Comparison of ENCODE assay signal across 12 cellular contexts in genomic region chr7:837001-837400, GRCh38. TPM values are rescaled to one million over a fixed set of nuclear protein-coding genes. Genes with fewer than 3 reads are reported as not detected.
DNase-seq lines count a peak whose midpoint lies in the region; ATAC-seq and TF ChIP-seq lines count a peak whose summit lies in the region.
"Had no signal": no experiment of that assay in that cellular context is flagged by ENCODE, and none has a peak within 500 bp of the region (broad histone marks: within the 10 kb centered on the region; RNA-seq: fewer than 3 reads in every experiment).

No MANE protein-coding gene starts in this region.

- H3K79me1 ChIP-seq in trophoblast cell (ENCODE audit: low read length): peaks cover 2% of the 10 kb centered on the region

- H3K4me1 Mint-ChIP-seq in CD4-positive, CD25-positive, alpha-beta regulatory T cell: peaks cover 10 to 42% (median 23%) of the 10 kb centered on the region in 4 donors

- H3K36me3 Mint-ChIP-seq in CD4-positive, CD25-positive, alpha-beta regulatory T cell: peaks cover 31% of the 10 kb centered on the region

- H3K4ac ChIP-seq in trophoblast cell (ENCODE audit: low read depth, low read length): peak overlapping the region; percentile 3

- TF ChIP-seq CTCF in gastroesophageal sphincter (IDR thresholded peaks at IDR 0.05): no peak

- H2AFZ ChIP-seq in trophoblast cell (ENCODE audit: insufficient read depth, low read length, poor library complexity): no peak overlapping the region

- H3K9me3 Mint-ChIP-seq in CD4-positive, CD25-positive, alpha-beta regulatory T cell: peaks cover 0 to 2% (median 0%) of the 10 kb centered on the region in 7 donors
- H3K9me3 Mint-ChIP-seq: nephron progenitor cell had no signal

- H3K9me3 ChIP-seq in CD4-positive, CD25-positive, alpha-beta regulatory T cell (ENCODE audit: control insufficient read depth in 2 of 2, low read length in 2 of 2): no peaks in the 10 kb centered on the region
- H3K9me3 ChIP-seq in adipocyte (ENCODE audit: control insufficient read depth, low read length) (no peaks in the 10 kb centered on the region), gastroesophageal sphincter (no peaks in the 10 kb centered on the region), trophoblast cell (ENCODE audit: insufficient read depth, low read depth, low read length) (peaks cover 2% of the 10 kb centered on the region)

- H3K27ac Mint-ChIP-seq in CD4-positive, CD25-positive, alpha-beta regulatory T cell: peak overlapping the region in 2 of 3 donors; percentile 26 to 65

- peak overlapping the region; percentile 13 for H3K18ac ChIP-seq in trophoblast cell (ENCODE audit: low read length)

- H3K9ac ChIP-seq in adipocyte (ENCODE audit: low read length) (peak overlapping the region; percentile 69), trophoblast cell (ENCODE audit: low read length) (peak overlapping the region; percentile 30)

- H3K4me1 ChIP-seq in CD4-positive, CD25-positive, alpha-beta regulatory T cell (ENCODE audit: control insufficient read depth, insufficient read depth, low read length, poor library complexity, severe bottlenecking): peaks cover 14% of the 10 kb centered on the region
- peaks cover 28% of the 10 kb centered on the region for H3K4me1 ChIP-seq in adipocyte (ENCODE audit: control insufficient read depth, insufficient read depth, low read length)
- H3K4me1 ChIP-seq in gastroesophageal sphincter: peaks cover 3 to 94% (median 43%) of the 10 kb centered on the region in 3 donors
- peaks cover 13 to 17% of the 10 kb centered on the region in 2 experiments for H3K4me1 ChIP-seq in trophoblast cell (ENCODE audit: control insufficient read depth in 1 of 2, insufficient read depth in 2 of 2, low read length in 2 of 2)

- ATAC-seq in CD4-positive, CD25-positive, alpha-beta regulatory T cell (ENCODE audit: low read depth in 2 of 2): no peak
- peak; percentile 19 for ATAC-seq in gastroesophageal sphincter
- no peak for ATAC-seq in HG03045 (IDR thresholded peaks at IDR 0.05; ENCODE audit: unreplicated experiment)
- ATAC-seq: activated CD4-positive, CD25-positive, alpha-beta regulatory T cell treated with anti-CD3 and anti-CD28 coated beads, Interleukin-2, amount 50 U/mL, for 24 hours had no signal

- H3K14ac ChIP-seq in trophoblast cell (ENCODE audit: low read length): no peak overlapping the region

- H2BK12ac ChIP-seq in trophoblast cell (ENCODE audit: low read length): no peak overlapping the region

- 27 to 80% methylated on average over 3 to 4 of the region's 19 CpGs for WGBS in gastroesophageal sphincter (ENCODE audit: low coverage in 1 of 2), 2 donors
- WGBS in trophoblast cell (ENCODE audit: extremely low coverage, insufficient coverage, insufficient read length): no CpG with 5 or more reads among the region's 19 CpGs

- H3K4me3 ChIP-seq in CD4-positive, CD25-positive, alpha-beta regulatory T cell (ENCODE audit: low read depth, low read length): no peak overlapping the region
- H3K4me3 ChIP-seq in adipocyte (ENCODE audit: low read length): no peak overlapping the region
- H3K4me3 ChIP-seq in gastroesophageal sphincter: no peak overlapping the region
- peak overlapping the region; percentile 12 for H3K4me3 ChIP-seq in trophoblast cell (ENCODE audit: low read depth, low read length)

- H3K79me2 ChIP-seq in trophoblast cell (ENCODE audit: control insufficient read depth, insufficient read depth, low read length, poor library complexity): peaks cover 3% of the 10 kb centered on the region

- H3K27ac ChIP-seq in CD4-positive, CD25-positive, alpha-beta regulatory T cell (ENCODE audit: insufficient read depth, low read length, poor library complexity, severe bottlenecking): no peak overlapping the region
- H3K27ac ChIP-seq in gastroesophageal sphincter: peak overlapping the region; percentile 45 to 92 (median 90)
- no peak overlapping the region for H3K27ac ChIP-seq in trophoblast cell (ENCODE audit: low read depth, low read length)

- no peak for TF ChIP-seq POLR2A in gastroesophageal sphincter (IDR thresholded peaks at IDR 0.05)

- H3K23ac ChIP-seq in trophoblast cell (ENCODE audit: low read length): no peak overlapping the region

- H3K4me2 ChIP-seq in trophoblast cell (ENCODE audit: low read length): no peak overlapping the region

- no peak for TF ChIP-seq EP300 in gastroesophageal sphincter (IDR thresholded peaks at IDR 0.05)

- H3K27me3 ChIP-seq in CD4-positive, CD25-positive, alpha-beta regulatory T cell (ENCODE audit: control insufficient read depth, insufficient read depth, low read length): no peaks in the 10 kb centered on the region
- H3K27me3 ChIP-seq in adipocyte (replicated peaks; ENCODE audit: control insufficient read depth, insufficient read depth, low read length) (no peaks in the 10 kb centered on the region), gastroesophageal sphincter (no peaks in the 10 kb centered on the region), trophoblast cell (ENCODE audit: insufficient read depth, low read length) (no peaks in the 10 kb centered on the region)

- H2AK5ac ChIP-seq in trophoblast cell (ENCODE audit: low read length): no peak overlapping the region

- no peak overlapping the region for H4K8ac ChIP-seq in trophoblast cell (ENCODE audit: low read depth, low read length)

- H3K4me3 Mint-ChIP-seq in CD4-positive, CD25-positive, alpha-beta regulatory T cell: no peak overlapping the region
- H3K4me3 Mint-ChIP-seq: nephron progenitor cell had no signal

- no peak for DNase-seq in CD4-positive, CD25-positive, alpha-beta regulatory T cell
- DNase-seq in adipocyte (ENCODE audit: low read depth): no peak
- no peak for DNase-seq in trophoblast cell
- DNase-seq in foreskin melanocyte: no peak
- no peak for DNase-seq in GM19238 (ENCODE audit: insufficient read length, low spot score)
- DNase-seq in dermis blood vessel endothelial cell: no peak
- DNase-seq: effector CD4-positive, alpha-beta T cell; kidney glomerular epithelial cell; nephron progenitor cell had no signal

- H4K12ac ChIP-seq in trophoblast cell (ENCODE audit: low read depth, low read length): no peak overlapping the region

- no peak overlapping the region for H4K91ac ChIP-seq in trophoblast cell (ENCODE audit: low read depth, low read length)

- no peak overlapping the region for H2BK5ac ChIP-seq in trophoblast cell (ENCODE audit: low read depth, low read length, poor library complexity)

- no peak overlapping the region for H2BK120ac ChIP-seq in trophoblast cell (ENCODE audit: insufficient read depth, low read length, poor library complexity)

- H3K27me3 Mint-ChIP-seq in CD4-positive, CD25-positive, alpha-beta regulatory T cell: no peaks in the 10 kb centered on the region

- H3K36me3 ChIP-seq in CD4-positive, CD25-positive, alpha-beta regulatory T cell (ENCODE audit: control insufficient read depth, insufficient read depth, low read length): peaks cover 37% of the 10 kb centered on the region
- H3K36me3 ChIP-seq in adipocyte (ENCODE audit: control insufficient read depth, insufficient read depth, low read length, severe bottlenecking): peaks cover 24% of the 10 kb centered on the region
- H3K36me3 ChIP-seq in gastroesophageal sphincter: peaks cover 0 to 28% of the 10 kb centered on the region in 2 donors
- H3K36me3 ChIP-seq in trophoblast cell (ENCODE audit: control insufficient read depth in 1 of 2, insufficient read depth in 2 of 2, low read length in 2 of 2): peaks cover 25 to 29% of the 10 kb centered on the region in 2 experiments

RNA-seq across cellular contexts. Expression of gene SUN1, which starts 4.7 kb away (rescaled TPM):
- 90.0 TPM for total RNA-seq in CD4-positive, CD25-positive, alpha-beta regulatory T cell
- 10 to 100 TPM; 46.8 to 56.1 (median 53.7) TPM for polyA plus RNA-seq in CD4-positive, CD25-positive, alpha-beta regulatory T cell
- total RNA-seq in gastroesophageal sphincter: 100 to 1,000 TPM; 151 to 261 (median 231) TPM
- 85.9 and 88.3 TPM in 2 replicates for polyA plus RNA-seq in trophoblast cell (2013)
- 287 and 302 TPM in 2 replicates for total RNA-seq in dermis blood vessel endothelial cell

RNA-seq across cellular contexts. Expression of gene GET4, which starts 39.4 kb away (rescaled TPM):
- 67.8 TPM for total RNA-seq in CD4-positive, CD25-positive, alpha-beta regulatory T cell
- 10 to 100 TPM; 23.9 to 30.8 (median 28.4) TPM for polyA plus RNA-seq in CD4-positive, CD25-positive, alpha-beta regulatory T cell
- 10 to 100 TPM; 18.4 to 34.8 (median 28.7) TPM for total RNA-seq in gastroesophageal sphincter
- polyA plus RNA-seq in trophoblast cell (2013): 81.6 and 84.3 TPM in 2 replicates
- 35.4 and 45.0 TPM in 2 replicates for total RNA-seq in dermis blood vessel endothelial cell

Comparison
In these comparisons a context has a peak if more than half of its experiments do, and no peak if none do; other contexts are left out.
1. H3K27ac ChIP-seq: peak in gastroesophageal sphincter (4 of 4); none in CD4-positive, CD25-positive, alpha-beta regulatory T cell (single experiment) and trophoblast cell (single experiment).